Comparison of ENCODE assay signal across 6 cellular contexts in the genomic region with DNA sequence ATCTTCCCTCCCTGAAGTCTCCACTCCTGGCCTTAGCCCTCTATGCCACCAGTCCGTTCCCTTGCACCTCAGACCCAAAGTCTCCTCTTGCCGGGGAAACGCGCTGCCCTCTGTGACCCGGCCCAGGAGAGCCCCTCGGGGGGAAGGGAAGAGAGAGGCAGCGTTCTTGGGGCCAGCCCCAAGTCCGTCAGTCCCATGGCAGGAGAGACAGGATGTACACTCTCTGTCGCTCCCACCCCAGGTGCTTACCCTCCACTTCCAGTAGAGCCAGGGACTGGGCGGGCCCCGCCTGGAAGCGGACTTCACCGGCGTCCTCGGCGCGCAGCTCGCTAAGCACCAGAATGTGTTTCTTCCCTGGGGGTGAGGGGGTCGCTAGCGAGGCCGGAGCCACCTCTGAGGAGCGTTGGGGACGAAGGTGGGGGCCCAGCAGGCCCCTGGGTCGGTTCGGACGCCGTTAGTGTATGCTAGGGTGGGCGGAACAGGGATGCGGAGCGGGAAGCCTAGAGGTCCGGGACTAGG. TPM values are rescaled to one million over a fixed set of nuclear protein-coding genes. Genes with fewer than 3 reads are reported as not detected.
DNase-seq lines count a peak whose midpoint lies in the region; ATAC-seq and TF ChIP-seq lines count a peak whose summit lies in the region.

No MANE protein-coding gene starts in this region.

- no peaks in the 10 kb centered on the region for H3K36me3 Mint-ChIP-seq in CD4-positive, alpha-beta T cell (ENCODE audit: low read depth)
- no peaks in the 10 kb centered on the region for H3K36me3 Mint-ChIP-seq in activated T-helper 1 cell treated with anti-CD3 and anti-CD28 coated beads, Interleukin-12 subunit alpha, Interleukin-12 subunit beta, Interleukin-2, Interleukin-4 antibody, amounts not matched to agents 30 ng/mL and 10 ng/mL and 1 ng/mL, durations not matched to agents 14 hours and 24 hours and 36 hours (ENCODE audit: low read depth)

- no CpG with 5 or more reads among the region's 31 CpGs for WGBS in mesendoderm (ENCODE audit: extremely low coverage, insufficient coverage, low lambda C conversion rate)

- H3K18ac ChIP-seq in mesendoderm (ENCODE audit: low read length) = peak overlapping the region; percentile 41

- ATAC-seq in CD4-positive, alpha-beta T cell (ENCODE audit: poor library complexity) = peak; percentile 19
- ATAC-seq in HG02610 (IDR thresholded peaks at IDR 0.05; ENCODE audit: unreplicated experiment) (peak; percentile 13), GM19467 (IDR thresholded peaks at IDR 0.05; ENCODE audit: unreplicated experiment) (no peak)

- H3K23ac ChIP-seq in mesendoderm (ENCODE audit: low read length) = no peak overlapping the region

- H3K4me1 ChIP-seq in mesendoderm (ENCODE audit: control insufficient read depth, low read depth, low read length) = peaks cover 3% of the 10 kb centered on the region

- no peaks in the 10 kb centered on the region for H3K79me2 ChIP-seq in mesendoderm (ENCODE audit: control insufficient read depth, insufficient read depth, low read length)

- peak overlapping the region; percentile 64 for H3K9ac ChIP-seq in mesendoderm (ENCODE audit: low read length)

- DNase-seq in CD4-positive, alpha-beta T cell = no peak
- DNase-seq in activated T-helper 1 cell treated with anti-CD3 and anti-CD28 coated beads, Interleukin-12 subunit alpha, Interleukin-12 subunit beta, Interleukin-2, Interleukin-4 antibody, amounts not matched to agents 30 ng/mL and 10 ng/mL and 1 ng/mL, durations not matched to agents 14 hours and 24 hours and 36 hours (ENCODE audit: low spot score) = peak; percentile 17
- DNase-seq in mesendoderm (no peak), AG20443 (ENCODE audit: low spot score) (no peak)

- no peak overlapping the region for H3K4ac ChIP-seq in mesendoderm (ENCODE audit: low read depth, low read length)

- no peak overlapping the region for H2BK120ac ChIP-seq in mesendoderm (ENCODE audit: low read depth, low read length)

- no peak overlapping the region for H4K5ac ChIP-seq in mesendoderm (ENCODE audit: low read length)

- POLR2A ChIA-PET in CD4-positive, alpha-beta T cell (lab: Charles Lee) = interaction anchor here (0.6 to 2.0 kb wide), 3 partner anchors 8 to 273 kb away, joined by 3 to 17 read pairs (median 4); partner anchors contain the start of genes CHPF, DNAJB2 and TMEM198

- no peak overlapping the region for H3K27ac ChIP-seq in CD4-positive, alpha-beta T cell (ENCODE audit: low read depth, low read length)
- no peak overlapping the region for H3K27ac ChIP-seq in mesendoderm (ENCODE audit: low read depth, low read length)

- H3K4me3 Mint-ChIP-seq in CD4-positive, alpha-beta T cell = peak overlapping the region; percentile 86
- H3K4me3 Mint-ChIP-seq in activated T-helper 1 cell treated with anti-CD3 and anti-CD28 coated beads, Interleukin-12 subunit alpha, Interleukin-12 subunit beta, Interleukin-2, Interleukin-4 antibody, amounts not matched to agents 30 ng/mL and 10 ng/mL and 1 ng/mL, durations not matched to agents 14 hours and 24 hours and 36 hours = peak overlapping the region; percentile 84

- H4K8ac ChIP-seq in mesendoderm (ENCODE audit: low read depth, low read length) = no peak overlapping the region

- H3K4me3 ChIP-seq in mesendoderm (ENCODE audit: low read length) = peak overlapping the region; percentile 46

- TF ChIP-seq CTCF in CD4-positive, alpha-beta T cell (IDR thresholded peaks at IDR 0.05) = no peak

- H3K36me3 ChIP-seq in mesendoderm (ENCODE audit: control insufficient read depth, insufficient read depth, low read length) = no peaks in the 10 kb centered on the region

- peak overlapping the region; percentile 82 for H3K4me2 ChIP-seq in mesendoderm (ENCODE audit: low read length)

- intact Hi-C loops in CD4-positive, alpha-beta T cell (cut with DNase I, micrococcal nuclease) = loop anchor here (1.0 kb wide), 2 partner anchors 11 to 45 kb away; partner anchors contain the start of gene STK11IP (in 1 of the 2)
- intact Hi-C loops in activated T-helper 1 cell treated with anti-CD3 and anti-CD28 coated beads, Interleukin-12 subunit alpha, Interleukin-12 subunit beta, Interleukin-2, Interleukin-4 antibody, amounts not matched to agents 30 ng/mL and 10 ng/mL and 1 ng/mL, durations not matched to agents 14 hours and 24 hours and 36 hours (cut with micrococcal nuclease) = loop anchor here (1.0 kb wide), 4 partner anchors 8 to 164 kb away; partner anchors contain the start of genes GMPPA, STK11IP and TMEM198

- H2AK5ac ChIP-seq in mesendoderm (ENCODE audit: low read length) = no peak overlapping the region

- H3K4me1 Mint-ChIP-seq in CD4-positive, alpha-beta T cell (ENCODE audit: low read depth) = peaks cover 17% of the 10 kb centered on the region
- no peaks in the 10 kb centered on the region for H3K4me1 Mint-ChIP-seq in activated T-helper 1 cell treated with anti-CD3 and anti-CD28 coated beads, Interleukin-12 subunit alpha, Interleukin-12 subunit beta, Interleukin-2, Interleukin-4 antibody, amounts not matched to agents 30 ng/mL and 10 ng/mL and 1 ng/mL, durations not matched to agents 14 hours and 24 hours and 36 hours (ENCODE audit: low read depth)

- peaks cover 57% of the 10 kb centered on the region for H3K27me3 Mint-ChIP-seq in CD4-positive, alpha-beta T cell
- H3K27me3 Mint-ChIP-seq in activated T-helper 1 cell treated with anti-CD3 and anti-CD28 coated beads, Interleukin-12 subunit alpha, Interleukin-12 subunit beta, Interleukin-2, Interleukin-4 antibody, amounts not matched to agents 30 ng/mL and 10 ng/mL and 1 ng/mL, durations not matched to agents 14 hours and 24 hours and 36 hours (ENCODE audit: insufficient read depth) = peaks cover 31% of the 10 kb centered on the region

- no peak overlapping the region for H2BK15ac ChIP-seq in mesendoderm (replicated peaks; ENCODE audit: low read depth)

- no peak overlapping the region for H2BK5ac ChIP-seq in mesendoderm (ENCODE audit: low read length)

- no peaks in the 10 kb centered on the region for H3K9me3 ChIP-seq in CD4-positive, alpha-beta T cell (ENCODE audit: control insufficient read depth, low read length)

- CTCF ChIA-PET in CD4-positive, alpha-beta T cell (lab: Charles Lee) = interaction anchor here (1.0 to 3.1 kb wide), 4 partner anchors 10 to 163 kb away, joined by 3 to 9 read pairs (median 3); partner anchors contain the start of gene STK11IP

- no peak overlapping the region for H3K27ac Mint-ChIP-seq in CD4-positive, alpha-beta T cell
- H3K27ac Mint-ChIP-seq in activated T-helper 1 cell treated with anti-CD3 and anti-CD28 coated beads, Interleukin-12 subunit alpha, Interleukin-12 subunit beta, Interleukin-2, Interleukin-4 antibody, amounts not matched to agents 30 ng/mL and 10 ng/mL and 1 ng/mL, durations not matched to agents 14 hours and 24 hours and 36 hours = peak overlapping the region; percentile 44

- H3K79me1 ChIP-seq in mesendoderm (ENCODE audit: low read length) = no peaks in the 10 kb centered on the region

- peak overlapping the region; percentile 84 for H3K56ac ChIP-seq in mesendoderm (ENCODE audit: low read length)

- H3K27me3 ChIP-seq in CD4-positive, alpha-beta T cell (ENCODE audit: control insufficient read depth, insufficient read depth, low read length) = peaks cover 46% of the 10 kb centered on the region
- H3K27me3 ChIP-seq in mesendoderm (ENCODE audit: insufficient read depth, low read length, poor library complexity) = no peaks in the 10 kb centered on the region

- H3K9me3 Mint-ChIP-seq in CD4-positive, alpha-beta T cell = no peaks in the 10 kb centered on the region
- H3K9me3 Mint-ChIP-seq in activated T-helper 1 cell treated with anti-CD3 and anti-CD28 coated beads, Interleukin-12 subunit alpha, Interleukin-12 subunit beta, Interleukin-2, Interleukin-4 antibody, amounts not matched to agents 30 ng/mL and 10 ng/mL and 1 ng/mL, durations not matched to agents 14 hours and 24 hours and 36 hours = no peaks in the 10 kb centered on the region

RNA-seq across cellular contexts. Expression of gene TMEM198, which starts 8.1 kb away (rescaled TPM):
- under 1 TPM; 0.47 to 0.91 TPM for total RNA-seq in CD4-positive, alpha-beta T cell
- 2.9 and 3.3 TPM in 2 replicates for total RNA-seq in activated T-helper 1 cell treated with anti-CD3 and anti-CD28 coated beads, Interleukin-12 subunit alpha, Interleukin-12 subunit beta, Interleukin-2, Interleukin-4 antibody, amounts not matched to agents 30 ng/mL and 10 ng/mL and 1 ng/mL, durations not matched to agents 14 hours and 24 hours and 36 hours
- 3.7 TPM for polyA plus RNA-seq in mesendoderm (2013, experiment 1 of 2)
- polyA plus RNA-seq in mesendoderm (2013, experiment 2 of 2) = 3.7 TPM

RNA-seq across cellular contexts. Expression of gene CHPF, which starts 8.3 kb away (rescaled TPM):
- 1 to 10 TPM; 6.5 to 7.1 TPM for total RNA-seq in CD4-positive, alpha-beta T cell
- 41.3 and 43.4 TPM in 2 replicates for total RNA-seq in activated T-helper 1 cell treated with anti-CD3 and anti-CD28 coated beads, Interleukin-12 subunit alpha, Interleukin-12 subunit beta, Interleukin-2, Interleukin-4 antibody, amounts not matched to agents 30 ng/mL and 10 ng/mL and 1 ng/mL, durations not matched to agents 14 hours and 24 hours and 36 hours
- polyA plus RNA-seq in mesendoderm (2013, experiment 1 of 2) = 50.4 TPM
- 50.4 TPM for polyA plus RNA-seq in mesendoderm (2013, experiment 2 of 2)

RNA-seq across cellular contexts. Expression of gene OBSL1, which starts 19.4 kb away (rescaled TPM):
- total RNA-seq in CD4-positive, alpha-beta T cell = under 1 TPM; 0.31 to 0.49 TPM
- 0.21 and 0.24 TPM in 2 replicates for total RNA-seq in activated T-helper 1 cell treated with anti-CD3 and anti-CD28 coated beads, Interleukin-12 subunit alpha, Interleukin-12 subunit beta, Interleukin-2, Interleukin-4 antibody, amounts not matched to agents 30 ng/mL and 10 ng/mL and 1 ng/mL, durations not matched to agents 14 hours and 24 hours and 36 hours
- polyA plus RNA-seq in mesendoderm (2013, experiment 1 of 2) = 51.2 TPM
- polyA plus RNA-seq in mesendoderm (2013, experiment 2 of 2) = 51.9 TPM

RNA-seq across cellular contexts. Expression of gene INHA, which starts 20.2 kb away (rescaled TPM):
- total RNA-seq in CD4-positive, alpha-beta T cell = not detected
- not detected in 2 replicates for total RNA-seq in activated T-helper 1 cell treated with anti-CD3 and anti-CD28 coated beads, Interleukin-12 subunit alpha, Interleukin-12 subunit beta, Interleukin-2, Interleukin-4 antibody, amounts not matched to agents 30 ng/mL and 10 ng/mL and 1 ng/mL, durations not matched to agents 14 hours and 24 hours and 36 hours
- 0.84 TPM for polyA plus RNA-seq in mesendoderm (2013, experiment 1 of 2)
- polyA plus RNA-seq in mesendoderm (2013, experiment 2 of 2) = 0.85 TPM

RNA-seq across cellular contexts. Expression of gene ASIC4, which starts 37.6 kb away (rescaled TPM):
- under 1 TPM; 0.08 to 0.17 TPM for total RNA-seq in CD4-positive, alpha-beta T cell
- 0.08 TPM in 1 of 2 replicates, not detected in the other for total RNA-seq in activated T-helper 1 cell treated with anti-CD3 and anti-CD28 coated beads, Interleukin-12 subunit alpha, Interleukin-12 subunit beta, Interleukin-2, Interleukin-4 antibody, amounts not matched to agents 30 ng/mL and 10 ng/mL and 1 ng/mL, durations not matched to agents 14 hours and 24 hours and 36 hours
- not detected for polyA plus RNA-seq in mesendoderm (2013, experiment 1 of 2)
- polyA plus RNA-seq in mesendoderm (2013, experiment 2 of 2) = 0.01 TPM
